In the genomic region with DNA sequence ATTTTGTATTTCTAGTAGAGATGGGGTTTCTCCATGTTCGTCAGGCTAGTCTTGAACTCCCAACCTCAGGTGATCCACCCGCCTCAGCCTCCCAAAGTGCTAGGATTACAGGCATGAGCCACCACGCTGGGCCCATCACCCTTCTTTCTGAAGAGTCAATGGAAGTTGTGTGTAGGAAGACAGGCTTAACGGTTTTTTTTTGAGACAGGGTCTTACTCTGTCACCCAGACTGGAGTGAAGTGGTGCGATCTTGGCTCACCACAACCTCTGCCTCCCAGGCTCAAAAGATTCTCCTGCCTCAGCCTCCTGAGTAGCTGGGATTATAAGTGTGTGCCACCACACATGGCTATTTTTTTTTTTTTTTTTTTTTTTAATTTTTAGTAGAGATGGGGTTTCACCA, we compare ENCODE assay signal across 7 cellular contexts. TPM values are rescaled to one million over a fixed set of nuclear protein-coding genes. Genes with fewer than 3 reads are reported as not detected.
A peak's percentile ranks its signal among the peaks of the same experiment; 100 is the strongest.
DNase-seq lines count a peak whose midpoint lies in the region; ATAC-seq and TF ChIP-seq lines count a peak whose summit lies in the region.
"Not testable (repeated sequence)": the region's sequence is repeated elsewhere in the genome, so short reads cannot be mapped to it uniquely, and the experiment has no call there.

No MANE protein-coding gene starts in this region.

- H3K27ac ChIP-seq in RWPE2 (ENCODE audit: poor library complexity, severe bottlenecking) (peak overlapping the region; percentile 99), colonic mucosa (peak overlapping the region; percentile 94), heart right ventricle (peak overlapping the region; percentile 93 to 100 (median 98)), skin epidermis (peak overlapping the region in 20 of 21 experiments; percentile 88 to 100 (median 98))

- peaks cover 33% of the 10 kb centered on the region for H3K36me3 Mint-ChIP-seq in activated T-helper 2 cell treated with anti-CD3 and anti-CD28 coated beads, Interferon-gamma antibody, Interleukin-2, Interleukin-4, amounts not matched to agents 10 μg/mL and 5 μg/mL and 100 μg/mL, durations not matched to agents 14 hours and 24 hours and 36 hours (ENCODE audit: low read depth)

- not testable (repeated sequence) for DNase-seq in GM12865 (ENCODE audit: low read depth); RWPE2 (ENCODE audit: low spot score); activated T-helper 2 cell treated with anti-CD3 and anti-CD28 coated beads, Interferon-gamma antibody, Interleukin-2, Interleukin-4, amounts not matched to agents 10 μg/mL and 5 μg/mL and 100 μg/mL, durations not matched to agents 14 hours and 24 hours and 36 hours (ENCODE audit: low spot score); colonic mucosa; heart right ventricle
- peak; percentile 35 for DNase-seq in myocyte (ENCODE audit: low read depth)

- H3K9me3 ChIP-seq in RWPE2 (ENCODE audit: severe bottlenecking); colonic mucosa; heart right ventricle: not testable (repeated sequence)

- H3K36me3 ChIP-seq in RWPE2 (ENCODE audit: low read depth) (peaks cover 52% of the 10 kb centered on the region), heart right ventricle (peaks cover 0 to 27% (median 0%) of the 10 kb centered on the region in 9 donors)
- not testable (repeated sequence) for H3K36me3 ChIP-seq in colonic mucosa

- H3K27ac Mint-ChIP-seq in activated T-helper 2 cell treated with anti-CD3 and anti-CD28 coated beads, Interferon-gamma antibody, Interleukin-2, Interleukin-4, amounts not matched to agents 10 μg/mL and 5 μg/mL and 100 μg/mL, durations not matched to agents 14 hours and 24 hours and 36 hours, result not testable (repeated sequence)

- H3K27me3 ChIP-seq in RWPE2 (ENCODE audit: insufficient read depth, poor library complexity, severe bottlenecking); colonic mucosa; heart right ventricle: not testable (repeated sequence)

- peak overlapping the region; percentile 95 for H3K4me3 Mint-ChIP-seq in activated T-helper 2 cell treated with anti-CD3 and anti-CD28 coated beads, Interferon-gamma antibody, Interleukin-2, Interleukin-4, amounts not matched to agents 10 μg/mL and 5 μg/mL and 100 μg/mL, durations not matched to agents 14 hours and 24 hours and 36 hours (ENCODE audit: low read depth)

- H3K4me3 ChIP-seq in GM12865 (ENCODE audit: low read depth, low read length), result peak overlapping the region; percentile 92
- H3K4me3 ChIP-seq in RWPE2 (ENCODE audit: severe bottlenecking), result peak overlapping the region; percentile 87
- peak overlapping the region; percentile 88 for H3K4me3 ChIP-seq in colonic mucosa
- H3K4me3 ChIP-seq in heart right ventricle, result peak overlapping the region; percentile 86 to 99 (median 96)
- H3K4me3 ChIP-seq in skin epidermis, result peak overlapping the region; percentile 60 to 100 (median 97)

- H3K27me3 Mint-ChIP-seq in activated T-helper 2 cell treated with anti-CD3 and anti-CD28 coated beads, Interferon-gamma antibody, Interleukin-2, Interleukin-4, amounts not matched to agents 10 μg/mL and 5 μg/mL and 100 μg/mL, durations not matched to agents 14 hours and 24 hours and 36 hours (ENCODE audit: low read depth), result not testable (repeated sequence)

- peak overlapping the region; percentile 37 to 100 for H3K9ac ChIP-seq in colonic mucosa (ENCODE audit: low read depth in 2 of 2, low read length in 2 of 2)

- intact Hi-C loops in activated T-helper 2 cell treated with anti-CD3 and anti-CD28 coated beads, Interferon-gamma antibody, Interleukin-2, Interleukin-4, amounts not matched to agents 10 μg/mL and 5 μg/mL and 100 μg/mL, durations not matched to agents 14 hours and 24 hours and 36 hours (cut with micrococcal nuclease); colonic mucosa (cut with DNase I); heart right ventricle (cut with DNase I): not testable (repeated sequence)

- not testable (repeated sequence) for TF ChIP-seq CTCF in GM12865 (IDR thresholded peaks at IDR 0.05; ENCODE audit: insufficient read depth, low read depth, low read length, missing control alignments); RWPE2 (IDR thresholded peaks at IDR 0.05; ENCODE audit: poor library complexity, severe bottlenecking); colonic mucosa (IDR thresholded peaks at IDR 0.05); heart right ventricle (IDR thresholded peaks at IDR 0.05)

- not testable (repeated sequence) for H3K9me3 Mint-ChIP-seq in activated T-helper 2 cell treated with anti-CD3 and anti-CD28 coated beads, Interferon-gamma antibody, Interleukin-2, Interleukin-4, amounts not matched to agents 10 μg/mL and 5 μg/mL and 100 μg/mL, durations not matched to agents 14 hours and 24 hours and 36 hours

- not testable (repeated sequence) for ATAC-seq in RWPE2 (ENCODE audit: low read depth); heart right ventricle

- 55 to 60% methylated on average over 5 of the region's 5 CpGs for WGBS in heart right ventricle, 2 donors

- H3K4me1 ChIP-seq in RWPE2 (ENCODE audit: insufficient read depth, poor library complexity, severe bottlenecking) (peaks cover 43% of the 10 kb centered on the region), colonic mucosa (peaks cover 28% of the 10 kb centered on the region), heart right ventricle (peaks cover 32 to 80% (median 67%) of the 10 kb centered on the region in 9 donors)

- H3K4me1 Mint-ChIP-seq in activated T-helper 2 cell treated with anti-CD3 and anti-CD28 coated beads, Interferon-gamma antibody, Interleukin-2, Interleukin-4, amounts not matched to agents 10 μg/mL and 5 μg/mL and 100 μg/mL, durations not matched to agents 14 hours and 24 hours and 36 hours (ENCODE audit: low read depth), result peaks cover 40% of the 10 kb centered on the region

RNA-seq across cellular contexts. Expression of gene LMNA, which starts 2.2 kb away (rescaled TPM):
- 246 and 247 TPM in 2 replicates for total RNA-seq in activated T-helper 2 cell treated with anti-CD3 and anti-CD28 coated beads, Interferon-gamma antibody, Interleukin-2, Interleukin-4, amounts not matched to agents 10 μg/mL and 5 μg/mL and 100 μg/mL, durations not matched to agents 14 hours and 24 hours and 36 hours
- total RNA-seq in colonic mucosa (100 to 1,000 TPM; 414 to 610 TPM), heart right ventricle (100 to 1,000 TPM; 213 to 554 (median 267) TPM), myocyte (1,328 and 1,573 TPM in 2 replicates)
- 100 to 1,000 TPM; 286 to 356 TPM for polyA plus RNA-seq in heart right ventricle
- polyA plus RNA-seq in myocyte (2012), result 603 TPM

RNA-seq across cellular contexts. Expression of gene MEX3A, which starts 34.5 kb away (rescaled TPM):
- 1.2 and 1.6 TPM in 2 replicates for total RNA-seq in activated T-helper 2 cell treated with anti-CD3 and anti-CD28 coated beads, Interferon-gamma antibody, Interleukin-2, Interleukin-4, amounts not matched to agents 10 μg/mL and 5 μg/mL and 100 μg/mL, durations not matched to agents 14 hours and 24 hours and 36 hours
- total RNA-seq in colonic mucosa (1 to 10 TPM; 1.6 to 3.7 TPM), heart right ventricle (under 1 TPM; 0.09 to 0.31 (median 0.19) TPM), myocyte (3.2 and 4.5 TPM in 2 replicates)
- polyA plus RNA-seq in heart right ventricle, result under 1 TPM; 0.17 to 0.29 TPM
- polyA plus RNA-seq in myocyte (2012), result 6.5 TPM

RNA-seq across cellular contexts. Expression of gene SEMA4A, which starts 36.7 kb away (rescaled TPM):
- 128 and 132 TPM in 2 replicates for total RNA-seq in activated T-helper 2 cell treated with anti-CD3 and anti-CD28 coated beads, Interferon-gamma antibody, Interleukin-2, Interleukin-4, amounts not matched to agents 10 μg/mL and 5 μg/mL and 100 μg/mL, durations not matched to agents 14 hours and 24 hours and 36 hours
- 1 to 10 TPM; 4.5 to 5.6 TPM for total RNA-seq in colonic mucosa
- 1 to 10 TPM in 9 of 10 donors, under 1 TPM in 1; 0.98 to 6.8 (median 1.8) TPM for total RNA-seq in heart right ventricle
- polyA plus RNA-seq in heart right ventricle, result 1 to 10 TPM; 1.1 to 2.0 TPM
- total RNA-seq in myocyte, result 1.0 and 1.6 TPM in 2 replicates
- 1.1 TPM for polyA plus RNA-seq in myocyte (2012)

RNA-seq across cellular contexts. Expression of gene RAB25, which starts 55.8 kb away (rescaled TPM):
- total RNA-seq in activated T-helper 2 cell treated with anti-CD3 and anti-CD28 coated beads, Interferon-gamma antibody, Interleukin-2, Interleukin-4, amounts not matched to agents 10 μg/mL and 5 μg/mL and 100 μg/mL, durations not matched to agents 14 hours and 24 hours and 36 hours, result 0.18 and 0.21 TPM in 2 replicates
- total RNA-seq in colonic mucosa (100 to 1,000 TPM; 213 TPM), heart right ventricle (under 1 TPM in 1 of 10 donors, not detected in 9; 0.50 TPM), myocyte (not detected in 2 replicates)
- under 1 TPM in 1 of 2 donors, not detected in 1; 0.17 TPM for polyA plus RNA-seq in heart right ventricle
- polyA plus RNA-seq in myocyte (2012), result not detected

Comparison
In these comparisons a context has a peak if more than half of its experiments do, and no peak if none do; other contexts are left out.
1. RNA of gene SEMA4A, which starts 36.7 kb away (total RNA-seq): 128 to 132 TPM in activated T-helper 2 cell treated with anti-CD3 and anti-CD28 coated beads, Interferon-gamma antibody, Interleukin-2, Interleukin-4, amounts not matched to agents 10 μg/mL and 5 μg/mL and 100 μg/mL, durations not matched to agents 14 hours and 24 hours and 36 hours; 4.5 to 5.6 TPM in colonic mucosa, 0.98 to 6.8 TPM in heart right ventricle and 1.0 to 1.6 TPM in myocyte; every median in the first group is over 10 times any median in the second.
2. Peak in every context shown above with its lines, with median percentiles within 50 percentile points of each other: H3K4me3 ChIP-seq and H3K27ac ChIP-seq.